ENCODE assay signal across 9 cellular contexts in genomic region chr10:4243651-4244050, GRCh38.
DNase-seq lines count a peak whose midpoint lies in the region; ATAC-seq, FAIRE-seq and TF ChIP-seq lines count a peak whose summit lies in the region.
"Had no signal": no experiment of that assay in that cellular context is flagged by ENCODE, and none has a peak within 500 bp of the region (broad histone marks: within the 10 kb centered on the region; RNA-seq: fewer than 3 reads in every experiment).

No MANE protein-coding gene starts in this region.

- H3K27ac Mint-ChIP-seq in activated naive CD4-positive, alpha-beta T cell treated with anti-CD3 and anti-CD28 coated beads, Interleukin-2, amount 50 U/mL, for 72 hours = no peak overlapping the region
- peak overlapping the region; percentile 100 for H3K27ac Mint-ChIP-seq in astrocyte (ENCODE audit: unreplicated experiment)
- H3K27ac Mint-ChIP-seq: CD8-positive, alpha-beta T cell had no signal

- dilution Hi-C loops in keratinocyte (cut with MboI; ENCODE audit: extremely low pct_ligation_motif_present, low sequenced_read_pairs) = no loop called here

- H4K20me1 ChIP-seq in astrocyte (ENCODE audit: insufficient read depth, low read length) (no peaks in the 10 kb centered on the region), keratinocyte (ENCODE audit: control insufficient read depth, extremely low read depth, insufficient read depth, low read length) (no peaks in the 10 kb centered on the region)

- H2AFZ ChIP-seq in astrocyte (ENCODE audit: low read depth, low read length) = no peak overlapping the region
- H2AFZ ChIP-seq in keratinocyte (ENCODE audit: control insufficient read depth, low read length) = no peak overlapping the region

- H3K79me2 ChIP-seq in astrocyte (ENCODE audit: insufficient read depth, low read length) (no peaks in the 10 kb centered on the region), keratinocyte (ENCODE audit: control insufficient read depth, insufficient read depth, low read length) (no peaks in the 10 kb centered on the region)

- 73 to 78% methylated on average over 1 of the region's 1 CpG for WGBS in upper lobe of left lung, 2 donors

- H3K4me3 Mint-ChIP-seq in astrocyte (ENCODE audit: unreplicated experiment) = peak overlapping the region; percentile 79
- H3K4me3 Mint-ChIP-seq: CD8-positive, alpha-beta T cell had no signal

- FAIRE-seq in astrocyte (lab: Jason Lieb, UNC) (peak; percentile 96), keratinocyte (lab: Jason Lieb, UNC) (peak; percentile 59)

- TF ChIP-seq EP300 in upper lobe of left lung (IDR thresholded peaks at IDR 0.05) = peak in 1 of 4 donors; percentile 23

- peak overlapping the region; percentile 52 for H3K4me3 ChIP-seq in astrocyte (ENCODE audit: insufficient read depth, low read depth, low read length)
- peak overlapping the region in 2 of 3 experiments; percentile 42 to 48 for H3K4me3 ChIP-seq in keratinocyte (ENCODE audit: control insufficient read depth in 2 of 3, extremely low read depth in 1 of 3, insufficient read depth in 2 of 3, low read depth in 1 of 3, low read length in 3 of 3)
- no peak overlapping the region for H3K4me3 ChIP-seq in upper lobe of left lung

- no peaks in the 10 kb centered on the region for H3K36me3 Mint-ChIP-seq in activated naive CD4-positive, alpha-beta T cell treated with anti-CD3 and anti-CD28 coated beads, Interleukin-2, amount 50 U/mL, for 72 hours
- no peaks in the 10 kb centered on the region for H3K36me3 Mint-ChIP-seq in astrocyte (ENCODE audit: low read depth, unreplicated experiment)
- H3K36me3 Mint-ChIP-seq: CD8-positive, alpha-beta T cell had no signal

- H3K9me3 ChIP-seq in astrocyte (ENCODE audit: insufficient read depth, low read depth, low read length) = no peaks in the 10 kb centered on the region
- no peaks in the 10 kb centered on the region for H3K9me3 ChIP-seq in keratinocyte (ENCODE audit: control insufficient read depth, low read depth, low read length)
- H3K9me3 ChIP-seq in upper lobe of left lung = no peaks in the 10 kb centered on the region

- H3K4me2 ChIP-seq in astrocyte (ENCODE audit: low read length) (peak overlapping the region; percentile 86), keratinocyte (ENCODE audit: control insufficient read depth, extremely low read depth, insufficient read depth, low read depth, low read length) (peak overlapping the region; percentile 79)

- H3K27me3 Mint-ChIP-seq in astrocyte (ENCODE audit: low read depth, unreplicated experiment) = no peaks in the 10 kb centered on the region

- peak in 1 of 2 donors; percentile 16 for DNase-seq in activated naive CD4-positive, alpha-beta T cell treated with anti-CD3 and anti-CD28 coated beads, Interleukin-2, amount 50 U/mL, for 72 hours (ENCODE audit: low spot score in 2 of 2)
- DNase-seq in activated naive CD4-positive, alpha-beta T cell treated with Interleukin-2 at 50 U/mL for 16 hours = no peak
- DNase-seq in astrocyte (ENCODE audit: low read depth) = peak; percentile 100
- DNase-seq in keratinocyte (ENCODE audit: low read depth, low spot score) = peak; percentile 65
- no peak for DNase-seq in upper lobe of left lung
- no peak for DNase-seq in DMS114 treated with DMSO at 0.1 percent for 48 hours (lab: John Stamatoyannopoulos, UW; ENCODE audit: unreplicated experiment)
- DNase-seq: CD8-positive, alpha-beta T cell had no signal

- H3K27me3 ChIP-seq in astrocyte (ENCODE audit: insufficient read depth, low read length) (no peaks in the 10 kb centered on the region), keratinocyte (ENCODE audit: control insufficient read depth, extremely low read depth, insufficient read depth, low read length) (no peaks in the 10 kb centered on the region), upper lobe of left lung (no peaks in the 10 kb centered on the region)

- TF ChIP-seq CTCF in astrocyte (IDR thresholded peaks at IDR 0.05; ENCODE audit: insufficient read depth, low read depth, low read length) (no peak), keratinocyte (optimal IDR thresholded peaks at IDR 0.05 in 1 of 3, IDR thresholded peaks at IDR 0.05 in 1 of 3, conservative IDR thresholded peaks at IDR 0.05 in 1 of 3; ENCODE audit: extremely low read depth in 1 of 3, insufficient read depth in 2 of 3, low read length in 3 of 3) (no peak), upper lobe of left lung (IDR thresholded peaks at IDR 0.05) (no peak)

- peak; percentile 86 to 89 for ATAC-seq in activated naive CD4-positive, alpha-beta T cell treated with anti-CD3 and anti-CD28 coated beads, Interleukin-2, amount 50 U/mL, for 72 hours
- peak in 1 of 2 donors; percentile 79 for ATAC-seq in upper lobe of left lung (ENCODE audit: low FRiP score in 2 of 2)
- no peak for ATAC-seq in HG02884 (IDR thresholded peaks at IDR 0.05; ENCODE audit: unreplicated experiment)
- no peak for ATAC-seq in GM19328 (IDR thresholded peaks at IDR 0.05; ENCODE audit: unreplicated experiment)
- ATAC-seq: CD8-positive, alpha-beta T cell had no signal

- H3K36me3 ChIP-seq in astrocyte (ENCODE audit: insufficient read depth, low read length) (no peaks in the 10 kb centered on the region), keratinocyte (ENCODE audit: control insufficient read depth in 2 of 2, extremely low read depth in 1 of 2, insufficient read depth in 2 of 2, low read length in 2 of 2) (no peaks in the 10 kb centered on the region), upper lobe of left lung (no peaks in the 10 kb centered on the region)

- H3K27ac ChIP-seq in astrocyte (ENCODE audit: low read depth, low read length) = peak overlapping the region; percentile 100
- peak overlapping the region; percentile 79 for H3K27ac ChIP-seq in keratinocyte (ENCODE audit: control insufficient read depth, insufficient read depth, low read length)
- peak overlapping the region; percentile 58 to 75 (median 67) for H3K27ac ChIP-seq in upper lobe of left lung

- H3K4me1 ChIP-seq in astrocyte (ENCODE audit: insufficient read depth, low read length) (peaks cover 53% of the 10 kb centered on the region), keratinocyte (ENCODE audit: control insufficient read depth, extremely low read depth, insufficient read depth, low read length) (peaks cover 50% of the 10 kb centered on the region), upper lobe of left lung (peaks cover 4 to 14% (median 8%) of the 10 kb centered on the region in 4 donors)

- H3K9me1 ChIP-seq in keratinocyte (ENCODE audit: control insufficient read depth, extremely low read depth, insufficient read depth, low read length) = no peaks in the 10 kb centered on the region

- H3K4me1 Mint-ChIP-seq in astrocyte (ENCODE audit: low read depth, unreplicated experiment) = peaks cover 68% of the 10 kb centered on the region

- no peak for TF ChIP-seq POLR2A in upper lobe of left lung (IDR thresholded peaks at IDR 0.05)

- H3K9me3 Mint-ChIP-seq in activated naive CD4-positive, alpha-beta T cell treated with anti-CD3 and anti-CD28 coated beads, Interleukin-2, amount 50 U/mL, for 72 hours = peaks cover 3 to 8% of the 10 kb centered on the region in 2 donors
- H3K9me3 Mint-ChIP-seq in astrocyte (ENCODE audit: unreplicated experiment) = peaks cover 8% of the 10 kb centered on the region
- H3K9me3 Mint-ChIP-seq: CD8-positive, alpha-beta T cell had no signal

- H3K9ac ChIP-seq in astrocyte (ENCODE audit: low read length) (peak overlapping the region; percentile 98), keratinocyte (ENCODE audit: control insufficient read depth, extremely low read depth, insufficient read depth, low read length) (peak overlapping the region; percentile 59)

Comparison
In these comparisons a context has a peak if more than half of its experiments do, and no peak if none do; other contexts are left out.
1. ATAC-seq: peak in activated naive CD4-positive, alpha-beta T cell treated with anti-CD3 and anti-CD28 coated beads, Interleukin-2, amount 50 U/mL, for 72 hours (2 of 2); none in HG02884 (single experiment) and GM19328 (single experiment).
2. DNase-seq: peak in astrocyte (single experiment) and keratinocyte (single experiment); none in activated naive CD4-positive, alpha-beta T cell treated with Interleukin-2 at 50 U/mL for 16 hours (single experiment), upper lobe of left lung (0 of 2) and DMS114 treated with DMSO at 0.1 percent for 48 hours (single experiment).
3. H3K4me3 ChIP-seq: peak in astrocyte (single experiment) and keratinocyte (2 of 3); none in upper lobe of left lung (0 of 4).
4. Peak in every context shown above with its lines, with median percentiles within 50 percentile points of each other: H3K27ac ChIP-seq.